Comparison of ENCODE assay signal across 8 cellular contexts in genomic region chr10:98309366-98310355, GRCh38. TPM values are rescaled to one million over a fixed set of nuclear protein-coding genes. Genes with fewer than 3 reads are reported as not detected.
A peak's percentile ranks its signal among the peaks of the same experiment; 100 is the strongest.
DNase-seq lines count a peak whose midpoint lies in the region; ATAC-seq and TF ChIP-seq lines count a peak whose summit lies in the region.

No MANE protein-coding gene starts in this region.

- peaks cover 29% of the 10 kb centered on the region for H3K27me3 Mint-ChIP-seq in activated naive CD8-positive, alpha-beta T cell treated with anti-CD3 and anti-CD28 coated beads, Interleukin-2, amount 50 U/mL, for 24 hours

- intact Hi-C loops in Right ventricle myocardium inferior (cut with DNase I): loop anchor here (1.0 to 5.0 kb wide), 3 partner anchors 47 to 395 kb away; no protein-coding TSS in a partner anchor

- no peaks in the 10 kb centered on the region for H3K79me2 ChIP-seq in osteoblast (ENCODE audit: insufficient read depth, low read length)

- H4K20me1 ChIP-seq in osteoblast (ENCODE audit: insufficient read depth, low read length): no peaks in the 10 kb centered on the region

- H3K4me3 ChIP-seq in GM12864 (ENCODE audit: low read depth, low read length): no peak overlapping the region
- H3K4me3 ChIP-seq in osteoblast (ENCODE audit: insufficient read depth, low read length): peak overlapping the region; percentile 58

- peaks cover 17% of the 10 kb centered on the region for H3K4me1 ChIP-seq in osteoblast (ENCODE audit: insufficient read depth, low read length)

- no peaks in the 10 kb centered on the region for H3K27me3 ChIP-seq in osteoblast (ENCODE audit: insufficient read depth, low read length)

- DNase-seq in A172 (ENCODE audit: low spot score): peak; percentile 79
- DNase-seq in GM12864 (ENCODE audit: low read depth): no peak
- peak; percentile 93 for DNase-seq in NCI-H2171 treated with DMSO at 0.1 percent for 48 hours (lab: John Stamatoyannopoulos, UW)
- peak; percentile 31 for DNase-seq in activated naive CD8-positive, alpha-beta T cell treated with anti-CD3 and anti-CD28 coated beads, Interleukin-2, amount 50 U/mL, for 24 hours
- peak; percentile 81 for DNase-seq in Right ventricle myocardium inferior (ENCODE audit: missing footprints)
- peak; percentile 94 for DNase-seq in osteoblast (ENCODE audit: insufficient read length, low spot score, missing footprints)
- no peak for DNase-seq in NCI-H2081 treated with DMSO at 0.1 percent for 48 hours (lab: John Stamatoyannopoulos, UW)
- no peak for DNase-seq in COR-L47 (lab: John Stamatoyannopoulos, UW)

- peaks cover 4% of the 10 kb centered on the region for H3K9me3 Mint-ChIP-seq in activated naive CD8-positive, alpha-beta T cell treated with anti-CD3 and anti-CD28 coated beads, Interleukin-2, amount 50 U/mL, for 24 hours

- peak overlapping the region; percentile 97 for H2AFZ ChIP-seq in osteoblast (ENCODE audit: low read length)

- peaks cover 4% of the 10 kb centered on the region for H3K4me1 Mint-ChIP-seq in activated naive CD8-positive, alpha-beta T cell treated with anti-CD3 and anti-CD28 coated beads, Interleukin-2, amount 50 U/mL, for 24 hours

- TF ChIP-seq CTCF in GM12864 (IDR thresholded peaks at IDR 0.05; ENCODE audit: low read depth, low read length, missing control alignments) (peak; percentile 67), osteoblast (IDR thresholded peaks at IDR 0.05; ENCODE audit: extremely low read depth, low read depth, low read length) (peak; percentile 94)

- H3K4me2 ChIP-seq in osteoblast (ENCODE audit: insufficient read depth, low read length): peak overlapping the region; percentile 88

- peak overlapping the region; percentile 41 for H3K27ac ChIP-seq in osteoblast (ENCODE audit: low read depth, low read length)

- peak; percentile 34 for ATAC-seq in activated naive CD8-positive, alpha-beta T cell treated with anti-CD3 and anti-CD28 coated beads, Interleukin-2, amount 50 U/mL, for 24 hours
- peak; percentile 97 for ATAC-seq in Right ventricle myocardium inferior

- no peak overlapping the region for H3K27ac Mint-ChIP-seq in activated naive CD8-positive, alpha-beta T cell treated with anti-CD3 and anti-CD28 coated beads, Interleukin-2, amount 50 U/mL, for 24 hours

- no peaks in the 10 kb centered on the region for H3K9me3 ChIP-seq in osteoblast (ENCODE audit: low read depth, low read length)

- no peak overlapping the region for H3K4me3 Mint-ChIP-seq in activated naive CD8-positive, alpha-beta T cell treated with anti-CD3 and anti-CD28 coated beads, Interleukin-2, amount 50 U/mL, for 24 hours

- H3K36me3 Mint-ChIP-seq in activated naive CD8-positive, alpha-beta T cell treated with anti-CD3 and anti-CD28 coated beads, Interleukin-2, amount 50 U/mL, for 24 hours (ENCODE audit: low read depth): no peaks in the 10 kb centered on the region

- no peaks in the 10 kb centered on the region for H3K36me3 ChIP-seq in osteoblast (ENCODE audit: insufficient read depth, low read length)

RNA-seq across cellular contexts. Expression of gene LOXL4, which starts 41.7 kb away (rescaled TPM):
- 15.4 and 24.9 TPM in 2 replicates for total RNA-seq in A172 (2014; rRNA removed; shearing (Covaris generic))
- total RNA-seq in Right ventricle myocardium inferior (0.54 TPM), osteoblast (28.6 and 36.6 TPM in 2 replicates)

Comparison
In these comparisons a context has a peak if more than half of its experiments do, and no peak if none do; other contexts are left out.
1. DNase-seq: peak in A172 (single experiment), NCI-H2171 treated with DMSO at 0.1 percent for 48 hours (single experiment), activated naive CD8-positive, alpha-beta T cell treated with anti-CD3 and anti-CD28 coated beads, Interleukin-2, amount 50 U/mL, for 24 hours (single experiment), Right ventricle myocardium inferior (single experiment) and osteoblast (single experiment); none in GM12864 (single experiment), NCI-H2081 treated with DMSO at 0.1 percent for 48 hours (single experiment) and COR-L47 (single experiment).
2. RNA of gene LOXL4, which starts 41.7 kb away (total RNA-seq): 28.6 to 36.6 TPM in osteoblast and 15.4 to 24.9 TPM in A172; 0.54 TPM in Right ventricle myocardium inferior (single experiment); every median in the first group is over 10 times any median in the second.